In genomic region chr13:21074601-21075302, GRCh38 we compare ENCODE assay signal across 8 cellular contexts. TPM values are rescaled to one million over a fixed set of nuclear protein-coding genes. Genes with fewer than 3 reads are reported as not detected.
DNase-seq lines count a peak whose midpoint lies in the region; ATAC-seq and TF ChIP-seq lines count a peak whose summit lies in the region.

No MANE protein-coding gene starts in this region.

- BruUV-seq in Panc1 (replicated peaks; lab: Mats Ljungman, UMichigan), result no TSS peak

- H3K36me3 Mint-ChIP-seq in CD8-positive, alpha-beta T cell, result no peaks in the 10 kb centered on the region

- peaks cover 11% of the 10 kb centered on the region for H3K4me1 ChIP-seq in CD8-positive, alpha-beta T cell (ENCODE audit: insufficient read depth, low read length)
- H3K4me1 ChIP-seq in Panc1 (ENCODE audit: control insufficient read depth, insufficient read depth, low read length) (peaks cover 6% of the 10 kb centered on the region), neuronal stem cell (ENCODE audit: control insufficient read depth in 2 of 2, insufficient read depth in 1 of 2, low read depth in 1 of 2, low read length in 2 of 2) (peaks cover 0 to 2% of the 10 kb centered on the region in 2 donors)

- peak overlapping the region; percentile 77 for H2AFZ ChIP-seq in neuronal stem cell (ENCODE audit: low read length)

- DNase-seq in CD8-positive, alpha-beta T cell, result peak in 5 of 7 experiments; percentile 10 to 61 (median 27)
- DNase-seq in Panc1 (ENCODE audit: low read depth, low spot score) (no peak), dorsolateral prefrontal cortex (no peak), neuronal stem cell (ENCODE audit: low spot score) (no peak), iPS-NIHi7 (ENCODE audit: extremely low spot score) (no peak), NCI-H1092 treated with DMSO at 0.1 percent for 48 hours (lab: John Stamatoyannopoulos, UW) (no peak)

- intact Hi-C loops in CD8-positive, alpha-beta T cell (cut with DNase I, micrococcal nuclease), result loop anchor here in 1 of 2 experiments (5.0 kb wide), 1 partner anchor 598 kb away; the partner anchor contains the start of gene FGF9
- intact Hi-C loops in Panc1 (cut with micrococcal nuclease; ENCODE audit: unreplicated experiment) (no loop called here), dorsolateral prefrontal cortex (cut with DNase I) (no loop called here)

- ATAC-seq in CD8-positive, alpha-beta T cell, result peak; percentile 70
- ATAC-seq in Panc1, result peak; percentile 51
- ATAC-seq in GM21619 (IDR thresholded peaks at IDR 0.05; ENCODE audit: unreplicated experiment), result no peak
- no peak for ATAC-seq in HG03378 (IDR thresholded peaks at IDR 0.05; ENCODE audit: unreplicated experiment)

- H3K27me3 ChIP-seq in CD8-positive, alpha-beta T cell (ENCODE audit: insufficient read depth, low read length), result no peaks in the 10 kb centered on the region
- H3K27me3 ChIP-seq in Panc1 (ENCODE audit: control insufficient read depth, insufficient read depth, low read length), result no peaks in the 10 kb centered on the region
- peaks cover 0 to 15% (median 0%) of the 10 kb centered on the region in 45 donors for H3K27me3 ChIP-seq in dorsolateral prefrontal cortex
- peaks cover 0 to 6% (median 0%) of the 10 kb centered on the region in 3 experiments for H3K27me3 ChIP-seq in neuronal stem cell (ENCODE audit: control insufficient read depth in 3 of 3, insufficient read depth in 3 of 3, low read depth in 1 of 3, low read length in 3 of 3)

- H3K18ac ChIP-seq in neuronal stem cell (ENCODE audit: low read length), result no peak overlapping the region

- H3K27me3 Mint-ChIP-seq in CD8-positive, alpha-beta T cell (ENCODE audit: low read depth), result peaks cover 4% of the 10 kb centered on the region

- CTCF ChIA-PET in CD8-positive, alpha-beta T cell (lab: Charles Lee), result no interaction called here
- CTCF ChIA-PET in Panc1 (lab: Charles Lee), result no interaction called here

- peak overlapping the region; percentile 76 for H3K4me3 Mint-ChIP-seq in CD8-positive, alpha-beta T cell

- H2BK5ac ChIP-seq in neuronal stem cell (ENCODE audit: low read length), result no peak overlapping the region

- H3K4me3 ChIP-seq in CD8-positive, alpha-beta T cell (ENCODE audit: low read depth, low read length), result peak overlapping the region; percentile 85
- H3K4me3 ChIP-seq in Panc1 (ENCODE audit: low read depth in 2 of 2, low read length in 2 of 2) (peak overlapping the region; percentile 44 to 63), dorsolateral prefrontal cortex (peak overlapping the region in 44 of 59 donors; percentile 39 to 74 (median 59)), neuronal stem cell (ENCODE audit: low read length in 2 of 2) (no peak overlapping the region)

- no peak overlapping the region for H2BK120ac ChIP-seq in neuronal stem cell (ENCODE audit: low read depth, low read length)

- no peaks in the 10 kb centered on the region for H3K9me3 ChIP-seq in CD8-positive, alpha-beta T cell (ENCODE audit: low read length)
- H3K9me3 ChIP-seq in Panc1 (ENCODE audit: control insufficient read depth, insufficient read depth, low read depth, low read length), result no peaks in the 10 kb centered on the region
- no peaks in the 10 kb centered on the region for H3K9me3 ChIP-seq in neuronal stem cell (replicated peaks in 1 of 2; ENCODE audit: control insufficient read depth in 2 of 2, insufficient read depth in 1 of 2, low read depth in 1 of 2, low read length in 2 of 2)

- H2BK12ac ChIP-seq in neuronal stem cell (ENCODE audit: low read length), result no peak overlapping the region

- no peak overlapping the region for H3K14ac ChIP-seq in neuronal stem cell (ENCODE audit: low read length)

- H3K9ac ChIP-seq in neuronal stem cell (ENCODE audit: low read depth, low read length, poor library complexity), result no peak overlapping the region

- in situ Hi-C loops in Panc1 (cut with HindIII; ENCODE audit: low pct_unique_long_range_greater_than_20kb, low sequenced_read_pairs), result no loop called here

- TF ChIP-seq CTCF in CD8-positive, alpha-beta T cell (IDR thresholded peaks at IDR 0.05), result no peak
- TF ChIP-seq CTCF in Panc1 (IDR thresholded peaks at IDR 0.05), result no peak
- TF ChIP-seq CTCF in dorsolateral prefrontal cortex (IDR thresholded peaks at IDR 0.05 in 54 of 56, conservative IDR thresholded peaks at IDR 0.05 in 2 of 56; ENCODE audit: low read depth in 1 of 56, partially characterized antibody in 56 of 56), result no peak

- peak overlapping the region; percentile 47 for H3K27ac ChIP-seq in CD8-positive, alpha-beta T cell (ENCODE audit: low read depth, low read length)
- H3K27ac ChIP-seq in Panc1 (ENCODE audit: low read length), result peak overlapping the region; percentile 48; the same call in 1 of the 2 replicates
- peak overlapping the region in 5 of 59 donors; percentile 16 to 79 (median 38) for H3K27ac ChIP-seq in dorsolateral prefrontal cortex
- no peak overlapping the region for H3K27ac ChIP-seq in neuronal stem cell (replicated peaks; ENCODE audit: low read length)

- no peaks in the 10 kb centered on the region for H3K36me3 ChIP-seq in CD8-positive, alpha-beta T cell (ENCODE audit: insufficient read depth, low read length)
- H3K36me3 ChIP-seq in Panc1 (ENCODE audit: control insufficient read depth, insufficient read depth, low read length), result no peaks in the 10 kb centered on the region
- H3K36me3 ChIP-seq in neuronal stem cell (replicated peaks in 1 of 2; ENCODE audit: control insufficient read depth in 2 of 2, insufficient read depth in 2 of 2, low read length in 2 of 2), result no peaks in the 10 kb centered on the region

- no peak overlapping the region for H3K23ac ChIP-seq in neuronal stem cell (ENCODE audit: low read depth, low read length, poor library complexity)

- POLR2A ChIA-PET in CD8-positive, alpha-beta T cell (lab: Charles Lee), result interaction anchor here (0.6 kb wide), 2 partner anchors 102 to 605 kb away, joined by 3 to 5 read pairs; partner anchors contain the start of gene MRPL57
- POLR2A ChIA-PET in Panc1 (lab: Charles Lee), result interaction anchor here (0.6 kb wide), 2 partner anchors 70 to 350 kb away, joined by 4 to 8 read pairs; no protein-coding TSS in a partner anchor

- H3K4me1 Mint-ChIP-seq in CD8-positive, alpha-beta T cell (ENCODE audit: low read depth), result peaks cover 15% of the 10 kb centered on the region

- no peak overlapping the region for H4K8ac ChIP-seq in neuronal stem cell (ENCODE audit: low read depth, low read length)

- no peaks in the 10 kb centered on the region for H3K9me3 Mint-ChIP-seq in CD8-positive, alpha-beta T cell

- H3K4ac ChIP-seq in neuronal stem cell (ENCODE audit: low read length), result no peak overlapping the region

- no peak overlapping the region for H2BK15ac ChIP-seq in neuronal stem cell (ENCODE audit: low read length)

- no peak overlapping the region for H2AK5ac ChIP-seq in neuronal stem cell (ENCODE audit: low read depth, low read length)

- H3K27ac Mint-ChIP-seq in CD8-positive, alpha-beta T cell, result peak overlapping the region; percentile 86

- no peaks in the 10 kb centered on the region for H3K79me1 ChIP-seq in neuronal stem cell (ENCODE audit: low read depth, low read length)

- H3K4me2 ChIP-seq in neuronal stem cell (ENCODE audit: insufficient read depth, low read length, poor library complexity, severe bottlenecking), result no peak overlapping the region

- no CpG with 5 or more reads among the region's 15 CpGs for WGBS in neuronal stem cell (ENCODE audit: extremely low coverage in 2 of 2, insufficient read length in 2 of 2, insufficient replicate concordance in 1 of 2), 2 donors

- H4K91ac ChIP-seq in neuronal stem cell (ENCODE audit: low read depth, low read length, poor library complexity), result no peak overlapping the region

RNA-seq across cellular contexts. Expression of gene LATS2, which starts 13.4 kb away (rescaled TPM):
- total RNA-seq in CD8-positive, alpha-beta T cell, result 1 to 10 TPM; 7.1 TPM
- 24.5 TPM for total RNA-seq in Panc1 (2021; ENCODE audit: unreplicated experiment)
- polyA plus RNA-seq in Panc1 (2012; ENCODE audit: insufficient read length), result 11.9 TPM
- 10 to 100 TPM in 12 of 120 experiments, 1 to 10 TPM in 108; 2.5 to 18.2 (median 6.0) TPM for total RNA-seq in dorsolateral prefrontal cortex
- 13.5 TPM for polyA plus RNA-seq in neuronal stem cell (2013, experiment 1 of 2)
- 14.1 TPM for polyA plus RNA-seq in neuronal stem cell (2013, experiment 2 of 2)

Comparison
In these comparisons a context has a peak if more than half of its experiments do, and no peak if none do; other contexts are left out.
1. ATAC-seq: peak in CD8-positive, alpha-beta T cell (single experiment) and Panc1 (single experiment); none in GM21619 (single experiment) and HG03378 (single experiment).
2. DNase-seq: peak in CD8-positive, alpha-beta T cell (5 of 7); none in Panc1 (single experiment), dorsolateral prefrontal cortex (0 of 10), neuronal stem cell (single experiment), iPS-NIHi7 (single experiment) and NCI-H1092 treated with DMSO at 0.1 percent for 48 hours (single experiment).
3. H3K4me3 ChIP-seq: peak in CD8-positive, alpha-beta T cell (single experiment), Panc1 (2 of 2) and dorsolateral prefrontal cortex (44 of 59); none in neuronal stem cell (0 of 2).